ENCODE assay signal across 8 cellular contexts in genomic region chr20:46767127-46767761, GRCh38. TPM values are rescaled to one million over a fixed set of nuclear protein-coding genes. Genes with fewer than 3 reads are reported as not detected.
DNase-seq lines count a peak whose midpoint lies in the region; ATAC-seq, FAIRE-seq and TF ChIP-seq lines count a peak whose summit lies in the region.

No MANE protein-coding gene starts in this region.

- POLR2A ChIA-PET in WTC11 (lab: Charles Lee): no interaction called here

- ATAC-seq in WTC11: peak; percentile 93
- ATAC-seq in GM18861 (IDR thresholded peaks at IDR 0.05; ENCODE audit: unreplicated experiment): no peak

- TF ChIP-seq CTCF in 22Rv1 (IDR thresholded peaks at IDR 0.05) (peak; percentile 83), WTC11 (IDR thresholded peaks at IDR 0.05) (peak; percentile 79), kidney (IDR thresholded peaks at IDR 0.05; ENCODE audit: borderline replicate concordance, extremely low read depth, insufficient read depth) (peak; percentile 55)

- CTCF ChIA-PET in WTC11 (lab: Charles Lee): interaction anchor here (0.6 to 2.8 kb wide), 8 partner anchors 11 to 227 kb away, joined by 3 to 8 read pairs (median 4); no protein-coding TSS in a partner anchor

- no peak overlapping the region for H3K4me3 ChIP-seq in kidney (ENCODE audit: low read length in 2 of 2)

- DNase-seq in Daoy (ENCODE audit: low read depth) (peak; percentile 41), NCI-H1105 treated with DMSO at 0.1 percent for 48 hours (lab: John Stamatoyannopoulos, UW) (peak; percentile 61), WTC11 (ENCODE audit: low spot score) (peak; percentile 70), kidney (no peak), GF-D8 (lab: John Stamatoyannopoulos, UW) (no peak), amygdala (lab: John Stamatoyannopoulos, UW) (no peak)

- FAIRE-seq in kidney (lab: Jason Lieb, UNC): no peak

- intact Hi-C loops in kidney (cut with DNase I): loop anchor here (10.0 kb wide), 1 partner anchor 238 kb away; no protein-coding TSS in a partner anchor

- H3K27me3 Mint-ChIP-seq in WTC11 (ENCODE audit: low read depth): no peaks in the 10 kb centered on the region; the same call in 1 of the 2 replicates

- H3K36me3 ChIP-seq in kidney (ENCODE audit: control insufficient read depth in 1 of 2, insufficient read depth in 2 of 2, low read length in 2 of 2): no peaks in the 10 kb centered on the region

- peaks cover 0 to 3% of the 10 kb centered on the region in 2 donors for H3K4me1 ChIP-seq in kidney (ENCODE audit: control insufficient read depth in 1 of 2, insufficient read depth in 1 of 2, low read depth in 1 of 2, low read length in 2 of 2)

- H3K4me3 Mint-ChIP-seq in WTC11: no peak overlapping the region

- H3K9ac ChIP-seq in kidney (ENCODE audit: low read length in 2 of 2): no peak overlapping the region

- H3K36me3 Mint-ChIP-seq in WTC11: no peaks in the 10 kb centered on the region

- H3K4me1 Mint-ChIP-seq in WTC11: peaks cover 7% of the 10 kb centered on the region

- H3K27ac Mint-ChIP-seq in WTC11: no peak overlapping the region

- no peaks in the 10 kb centered on the region for H3K9me3 Mint-ChIP-seq in WTC11

- H3K27ac ChIP-seq in 22Rv1 (no peak overlapping the region), kidney (ENCODE audit: low read depth in 2 of 2, low read length in 2 of 2) (no peak overlapping the region)

- no peaks in the 10 kb centered on the region for H3K9me3 ChIP-seq in kidney (ENCODE audit: control insufficient read depth in 1 of 2, low read length in 2 of 2)

TF ChIP-seq in WTC11, 78 proteins besides CTCF, POLR2A, EP300 and RAD21:
- TF ChIP-seq NFE2L1 (CRISPR knock-in tag; IDR thresholded peaks at IDR 0.05) (no peak), TEAD1 (CRISPR knock-in tag; IDR thresholded peaks at IDR 0.05) (peak; percentile 32; the same call in 1 of the 2 replicates)

RNA-seq across cellular contexts. Expression of gene SLC2A10, which starts 57.8 kb away (rescaled TPM):
- total RNA-seq in Daoy (2014; rRNA removed; shearing (Covaris generic)): 3.8 and 11.4 TPM in 2 replicates
- total RNA-seq in WTC11 (2021): 8.0 to 12.0 TPM (median 10.8 TPM) in 3 replicates
- total RNA-seq in kidney: 7.1 TPM
- 3.7 TPM for polyA plus RNA-seq in kidney (ENCODE audit: insufficient read depth, low read depth, low replicate concordance)

Comparison
In these comparisons a context has a peak if more than half of its experiments do, and no peak if none do; other contexts are left out.
1. DNase-seq: peak in Daoy (single experiment), NCI-H1105 treated with DMSO at 0.1 percent for 48 hours (single experiment) and WTC11 (single experiment); none in kidney (single experiment), GF-D8 (single experiment) and amygdala (0 of 56).
2. Peak in every context shown above with its lines, with median percentiles within 50 percentile points of each other: CTCF ChIP-seq.